ENCODE assay signal across 20 cellular contexts in genomic region chr6:89021629-89022028, GRCh38. TPM values are rescaled to one million over a fixed set of nuclear protein-coding genes. Genes with fewer than 3 reads are reported as not detected.
A peak's percentile ranks its signal among the peaks of the same experiment; 100 is the strongest.
DNase-seq lines count a peak whose midpoint lies in the region; ATAC-seq and TF ChIP-seq lines count a peak whose summit lies in the region.
"Had no signal": no experiment of that assay in that cellular context is flagged by ENCODE, and none has a peak within 500 bp of the region (broad histone marks: within the 10 kb centered on the region; RNA-seq: fewer than 3 reads in every experiment).

No MANE protein-coding gene starts in this region.

- H2AK5ac ChIP-seq in mesendoderm (ENCODE audit: low read length): no peak overlapping the region

- no peak overlapping the region for H2BK5ac ChIP-seq in mesendoderm (ENCODE audit: low read length)

- H3K27ac ChIP-seq in endodermal cell (ENCODE audit: low read depth, low read length) (peak overlapping the region; percentile 32), mesendoderm (ENCODE audit: low read depth, low read length) (no peak overlapping the region), transverse colon (peak overlapping the region in 3 of 4 donors; percentile 59 to 79 (median 74))
- H3K27ac ChIP-seq: BLaER1, left ventricle myocardium inferior had no signal

- H3K27me3 Mint-ChIP-seq in endodermal cell (ENCODE audit: insufficient read depth): no peaks in the 10 kb centered on the region
- H3K27me3 Mint-ChIP-seq: central memory CD8-positive, alpha-beta T cell had no signal

- TF ChIP-seq CTCF in endodermal cell (conservative IDR thresholded peaks at IDR 0.05) (no peak), transverse colon (IDR thresholded peaks at IDR 0.05) (no peak)

- ATAC-seq in HG03342 (IDR thresholded peaks at IDR 0.05; ENCODE audit: unreplicated experiment) (no peak), GM18517 (IDR thresholded peaks at IDR 0.05; ENCODE audit: unreplicated experiment) (no peak)

- no peak overlapping the region for H2BK15ac ChIP-seq in mesendoderm (replicated peaks; ENCODE audit: low read depth)

- H3K79me1 ChIP-seq in mesendoderm (ENCODE audit: low read length): no peaks in the 10 kb centered on the region

- H3K4me3 Mint-ChIP-seq in endodermal cell: no peak overlapping the region
- H3K4me3 Mint-ChIP-seq: central memory CD8-positive, alpha-beta T cell had no signal

- DNase-seq in NCI-H748 (lab: John Stamatoyannopoulos, UW; ENCODE audit: unreplicated experiment) (peak; percentile 20), NCI-H748 treated with DMSO at 0.1 percent for 48 hours (lab: John Stamatoyannopoulos, UW) (no peak), endodermal cell (peak; percentile 88), mesendoderm (peak; percentile 92), transverse colon (no peak), NCI-H446 treated with DMSO at 0.1 percent for 48 hours (lab: John Stamatoyannopoulos, UW) (no peak)
- DNase-seq: activated gamma-delta T cell; amniotic stem cell; effector CD4-positive, alpha-beta T cell; hippocampal formation; left ventricle myocardium inferior; MG63; NCI-H1694; NCI-H524; OCI-M1; T1000 had no signal

- H3K4me1 Mint-ChIP-seq in endodermal cell: peaks cover 17% of the 10 kb centered on the region
- H3K4me1 Mint-ChIP-seq: central memory CD8-positive, alpha-beta T cell had no signal

- intact Hi-C loops in transverse colon (cut with DNase I; ENCODE audit: low total_unique reads): loop anchor here (2.0 kb wide), 1 partner anchor 125 kb away; the partner anchor contains the start of gene PM20D2

- H3K36me3 Mint-ChIP-seq in endodermal cell (ENCODE audit: low read depth): no peaks in the 10 kb centered on the region

- H3K56ac ChIP-seq in mesendoderm (ENCODE audit: low read length): no peak overlapping the region

- no peak overlapping the region for H4K8ac ChIP-seq in mesendoderm (ENCODE audit: low read depth, low read length)

- H3K79me2 ChIP-seq in mesendoderm (ENCODE audit: control insufficient read depth, insufficient read depth, low read length): no peaks in the 10 kb centered on the region

- H3K4me1 ChIP-seq in endodermal cell (ENCODE audit: control insufficient read depth, insufficient read depth, low read length): no peaks in the 10 kb centered on the region
- peaks cover 5% of the 10 kb centered on the region for H3K4me1 ChIP-seq in mesendoderm (ENCODE audit: control insufficient read depth, low read depth, low read length)
- H3K4me1 ChIP-seq in transverse colon: peaks cover 9 to 29% (median 20%) of the 10 kb centered on the region in 4 donors
- H3K4me1 ChIP-seq: BLaER1 had no signal

- no peaks in the 10 kb centered on the region for H3K27me3 ChIP-seq in endodermal cell (ENCODE audit: control insufficient read depth, insufficient read depth, low read length, poor library complexity, severe bottlenecking)
- H3K27me3 ChIP-seq in mesendoderm (ENCODE audit: insufficient read depth, low read length, poor library complexity): no peaks in the 10 kb centered on the region
- no peaks in the 10 kb centered on the region for H3K27me3 ChIP-seq in transverse colon
- H3K27me3 ChIP-seq: BLaER1, MG63 had no signal

- no peaks in the 10 kb centered on the region for H3K36me3 ChIP-seq in endodermal cell (ENCODE audit: control insufficient read depth, insufficient read depth, low read length)
- no peaks in the 10 kb centered on the region for H3K36me3 ChIP-seq in mesendoderm (ENCODE audit: control insufficient read depth, insufficient read depth, low read length)
- H3K36me3 ChIP-seq in transverse colon: no peaks in the 10 kb centered on the region
- H3K36me3 ChIP-seq: BLaER1, left ventricle myocardium inferior, MG63 had no signal

- H3K9me3 Mint-ChIP-seq in endodermal cell: no peaks in the 10 kb centered on the region
- H3K9me3 Mint-ChIP-seq: central memory CD8-positive, alpha-beta T cell had no signal

- no peak overlapping the region for H3K4ac ChIP-seq in mesendoderm (ENCODE audit: low read depth, low read length)

- WGBS in endodermal cell (ENCODE audit: insufficient coverage in 1 of 2, insufficient read length in 1 of 2), 2 experiments: 62 to 72% methylated on average over 3 to 4 of the region's 4 CpGs
- WGBS in mesendoderm (ENCODE audit: extremely low coverage, insufficient coverage, low lambda C conversion rate): no CpG with 5 or more reads among the region's 4 CpGs
- 62 to 82% methylated on average over 3 to 4 of the region's 4 CpGs for WGBS in transverse colon (ENCODE audit: low coverage in 1 of 2), 2 donors

- TF ChIP-seq EP300 in transverse colon (IDR thresholded peaks at IDR 0.05; ENCODE audit: low read depth): no peak

- H4K5ac ChIP-seq in mesendoderm (ENCODE audit: low read length): no peak overlapping the region

- no peak overlapping the region for H2BK120ac ChIP-seq in mesendoderm (ENCODE audit: low read depth, low read length)

- H3K18ac ChIP-seq in mesendoderm (ENCODE audit: low read length): no peak overlapping the region

- in situ Hi-C loops in transverse colon (cut with MboI; ENCODE audit: low pct_ligation_motif_present in 1 of 4, low pct_unique_long_range_greater_than_20kb in 1 of 4, low sequenced_read_pairs in 3 of 4): no loop called here

- no peak for TF ChIP-seq POLR2A in transverse colon (IDR thresholded peaks at IDR 0.05)

- H3K23ac ChIP-seq in mesendoderm (ENCODE audit: low read length): no peak overlapping the region

- H3K9me3 ChIP-seq in endodermal cell (ENCODE audit: control insufficient read depth, low read length) (no peaks in the 10 kb centered on the region), transverse colon (no peaks in the 10 kb centered on the region)
- H3K9me3 ChIP-seq: BLaER1, MG63 had no signal

- H3K9ac ChIP-seq in endodermal cell (ENCODE audit: extremely low read depth, low read length, poor library complexity, severe bottlenecking) (no peak overlapping the region), mesendoderm (ENCODE audit: low read length) (no peak overlapping the region)
- H3K9ac ChIP-seq: BLaER1 had no signal

- no peak overlapping the region for H3K4me2 ChIP-seq in mesendoderm (ENCODE audit: low read length)
- H3K4me2 ChIP-seq: BLaER1 had no signal

- peak overlapping the region; percentile 64 for H3K27ac Mint-ChIP-seq in endodermal cell

- no peak overlapping the region for H3K4me3 ChIP-seq in endodermal cell (ENCODE audit: low read length)
- H3K4me3 ChIP-seq in mesendoderm (ENCODE audit: low read length): no peak overlapping the region
- H3K4me3 ChIP-seq in transverse colon: no peak overlapping the region
- H3K4me3 ChIP-seq: BLaER1, left ventricle myocardium inferior, MG63 had no signal

RNA-seq across cellular contexts. Expression of gene RNGTT, which starts 58.2 kb away (rescaled TPM):
- total RNA-seq in endodermal cell: 10 to 100 TPM; 21.5 to 28.7 TPM
- 20.6 TPM for polyA plus RNA-seq in endodermal cell (2013, experiment 1 of 2)
- 19.1 TPM for polyA plus RNA-seq in endodermal cell (2013, experiment 2 of 2)
- polyA plus RNA-seq in mesendoderm (2013, experiment 1 of 2): 13.5 TPM
- polyA plus RNA-seq in mesendoderm (2013, experiment 2 of 2): 13.3 TPM
- 10 to 100 TPM in 3 of 4 donors, 1 to 10 TPM in 1; 5.4 to 20.9 (median 15.2) TPM for total RNA-seq in transverse colon

RNA-seq across cellular contexts. Expression of gene PNRC1, which starts 58.9 kb away (rescaled TPM):
- total RNA-seq in endodermal cell: 100 to 1,000 TPM; 105 to 118 TPM
- polyA plus RNA-seq in endodermal cell (2013, experiment 1 of 2): 63.4 TPM
- polyA plus RNA-seq in endodermal cell (2013, experiment 2 of 2): 65.5 TPM
- 19.9 TPM for polyA plus RNA-seq in mesendoderm (2013, experiment 1 of 2)
- 21.1 TPM for polyA plus RNA-seq in mesendoderm (2013, experiment 2 of 2)
- total RNA-seq in transverse colon: 100 to 1,000 TPM in 3 of 4 donors, 10 to 100 TPM in 1; 99.1 to 281 (median 157) TPM

Comparison
In these comparisons a context has a peak if more than half of its experiments do, and no peak if none do; other contexts are left out.
1. DNase-seq: peak in NCI-H748 (single experiment), endodermal cell (single experiment) and mesendoderm (single experiment); none in NCI-H748 treated with DMSO at 0.1 percent for 48 hours (single experiment), transverse colon (single experiment) and NCI-H446 treated with DMSO at 0.1 percent for 48 hours (single experiment).